Comparison of ENCODE assay signal across 15 cellular contexts in the genomic region with DNA sequence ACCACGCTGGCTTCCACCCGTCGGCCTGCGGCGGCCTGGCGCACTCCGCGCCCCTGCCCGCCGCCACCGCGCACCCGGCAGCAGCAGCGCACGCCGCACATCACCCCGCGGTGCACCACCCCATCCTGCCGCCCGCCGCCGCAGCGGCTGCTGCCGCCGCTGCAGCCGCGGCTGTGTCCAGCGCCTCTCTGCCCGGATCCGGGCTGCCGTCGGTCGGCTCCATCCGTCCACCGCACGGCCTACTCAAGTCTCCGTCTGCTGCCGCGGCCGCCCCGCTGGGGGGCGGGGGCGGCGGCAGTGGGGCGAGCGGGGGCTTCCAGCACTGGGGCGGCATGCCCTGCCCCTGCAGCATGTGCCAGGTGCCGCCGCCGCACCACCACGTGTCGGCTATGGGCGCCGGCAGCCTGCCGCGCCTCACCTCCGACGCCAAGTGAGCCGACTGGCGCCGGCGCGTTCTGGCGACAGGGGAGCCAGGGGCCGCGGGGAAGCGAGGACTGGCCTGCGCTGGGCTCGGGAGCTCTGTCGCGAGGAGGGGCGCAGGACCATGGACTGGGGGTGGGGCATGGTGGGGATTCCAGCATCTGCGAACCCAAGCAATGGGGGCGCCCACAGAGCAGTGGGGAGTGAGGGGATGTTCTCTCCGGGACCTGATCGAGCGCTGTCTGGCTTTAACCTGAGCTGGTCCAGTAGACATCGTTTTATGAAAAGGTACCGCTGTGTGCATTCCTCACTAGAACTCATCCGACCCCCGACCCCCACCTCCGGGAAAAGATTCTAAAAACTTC. TPM values are rescaled to one million over a fixed set of nuclear protein-coding genes. Genes with fewer than 3 reads are reported as not detected.
DNase-seq lines count a peak whose midpoint lies in the region; ATAC-seq, FAIRE-seq and TF ChIP-seq lines count a peak whose summit lies in the region.
"Had no signal": no experiment of that assay in that cellular context is flagged by ENCODE, and none has a peak within 500 bp of the region (broad histone marks: within the 10 kb centered on the region; RNA-seq: fewer than 3 reads in every experiment).

No MANE protein-coding gene starts in this region.

- H3K9ac ChIP-seq in BLaER1 (no peak overlapping the region), neural progenitor cell (no peak overlapping the region)

- peaks cover 31% of the 10 kb centered on the region for H3F3A ChIP-seq in neural progenitor cell (ENCODE audit: low read depth)

- H2AFZ ChIP-seq in neural progenitor cell (replicated peaks): peak overlapping the region; percentile 37

- peak overlapping the region; percentile 38; the same call in 1 of the 2 replicates for H3K4me3 ChIP-seq in BLaER1
- no peak overlapping the region for H3K4me3 ChIP-seq in neural progenitor cell

- H3K4me1 ChIP-seq in BLaER1 (peaks cover 13% of the 10 kb centered on the region; the same call in 1 of the 2 replicates), neural progenitor cell (peaks cover 16% of the 10 kb centered on the region)

- in situ Hi-C loops in GM13976 (cut with MboI; ENCODE audit: low sequenced_read_pairs, unreplicated experiment): no loop called here

- CTCF ChIA-PET in activated naive CD4-positive, alpha-beta T cell treated with anti-CD3 and anti-CD28 coated beads, Interleukin-2, amount 10 ng/mL, durations not matched to agents 7 days and 5 days (lab: Charles Lee): no interaction called here

- no peak for FAIRE-seq in D721Med (lab: Jason Lieb, UNC)
- FAIRE-seq: GM19239 had no signal

- H4K20me1 ChIP-seq in BLaER1 (peaks cover 43% of the 10 kb centered on the region), neural progenitor cell (ENCODE audit: low read depth) (peaks cover 94% of the 10 kb centered on the region)

- H3K9me3 ChIP-seq in BLaER1: peaks cover 69% of the 10 kb centered on the region
- no peaks in the 10 kb centered on the region for H3K9me3 ChIP-seq in neural progenitor cell (ENCODE audit: low read depth)

- H3K79me2 ChIP-seq in neural progenitor cell (ENCODE audit: low read depth): no peaks in the 10 kb centered on the region

- H3K4me3 Mint-ChIP-seq in central memory CD8-positive, alpha-beta T cell: peak overlapping the region; percentile 46
- no peak overlapping the region for H3K4me3 Mint-ChIP-seq in neural progenitor cell
- H3K4me3 Mint-ChIP-seq in activated naive CD4-positive, alpha-beta T cell treated with anti-CD3 and anti-CD28 coated beads, Interleukin-2, amount 10 ng/mL, durations not matched to agents 7 days and 5 days: no peak overlapping the region

- no peak overlapping the region for H3K4me2 ChIP-seq in BLaER1
- peak overlapping the region; percentile 23 for H3K4me2 ChIP-seq in neural progenitor cell

- TF ChIP-seq CTCF in GM13976 (IDR thresholded peaks at IDR 0.05; ENCODE audit: borderline replicate concordance, control extremely low read depth, extremely low read depth, insufficient read depth, missing control alignments): no peak
- no peak for TF ChIP-seq CTCF in neural progenitor cell (IDR thresholded peaks at IDR 0.05)
- no peak for TF ChIP-seq CTCF in D721Med (IDR thresholded peaks at IDR 0.05; ENCODE audit: insufficient read depth, missing control alignments)

- H3K36me3 Mint-ChIP-seq in central memory CD8-positive, alpha-beta T cell (ENCODE audit: insufficient read depth): peaks cover 15% of the 10 kb centered on the region
- peaks cover 4% of the 10 kb centered on the region for H3K36me3 Mint-ChIP-seq in neural progenitor cell
- H3K36me3 Mint-ChIP-seq in activated naive CD4-positive, alpha-beta T cell treated with anti-CD3 and anti-CD28 coated beads, Interleukin-2, amount 10 ng/mL, durations not matched to agents 7 days and 5 days: peaks cover 6% of the 10 kb centered on the region

- no peak overlapping the region for H3K27ac Mint-ChIP-seq in central memory CD8-positive, alpha-beta T cell (ENCODE audit: low read depth)
- no peak overlapping the region for H3K27ac Mint-ChIP-seq in neural progenitor cell
- H3K27ac Mint-ChIP-seq in activated naive CD4-positive, alpha-beta T cell treated with anti-CD3 and anti-CD28 coated beads, Interleukin-2, amount 10 ng/mL, durations not matched to agents 7 days and 5 days: no peak overlapping the region
- H3K27ac Mint-ChIP-seq: nephron progenitor cell had no signal

- H3K36me3 ChIP-seq in BLaER1 (no peaks in the 10 kb centered on the region), neural progenitor cell (no peaks in the 10 kb centered on the region)

- H3K9me3 Mint-ChIP-seq in central memory CD8-positive, alpha-beta T cell: no peaks in the 10 kb centered on the region
- peaks cover 8% of the 10 kb centered on the region for H3K9me3 Mint-ChIP-seq in neural progenitor cell
- no peaks in the 10 kb centered on the region for H3K9me3 Mint-ChIP-seq in activated naive CD4-positive, alpha-beta T cell treated with anti-CD3 and anti-CD28 coated beads, Interleukin-2, amount 10 ng/mL, durations not matched to agents 7 days and 5 days
- H3K9me3 Mint-ChIP-seq: nephron progenitor cell had no signal

- ATAC-seq in central memory CD8-positive, alpha-beta T cell (replicated peaks; ENCODE audit: extremely low read depth, poor library complexity, severe bottlenecking): no peak
- ATAC-seq in GM19397 (IDR thresholded peaks at IDR 0.05; ENCODE audit: unreplicated experiment): no peak
- ATAC-seq: activated CD8-positive, alpha-beta T cell treated with anti-CD3 and anti-CD28 coated beads, Interleukin-2, amount 10 ng/mL, durations not matched to agents 7 days and 5 days had no signal

- H3K27ac ChIP-seq in BLaER1 (no peak overlapping the region), neural progenitor cell (no peak overlapping the region)

- DNase-seq in GM13976 (ENCODE audit: low spot score): peak; percentile 47
- no peak for DNase-seq in central memory CD8-positive, alpha-beta T cell (ENCODE audit: low spot score in 2 of 2)
- peak; percentile 62 for DNase-seq in neural progenitor cell (ENCODE audit: low spot score)
- DNase-seq in D721Med (ENCODE audit: insufficient read length, low spot score): no peak
- DNase-seq in activated naive CD4-positive, alpha-beta T cell treated with anti-CD3 and anti-CD28 coated beads, Interleukin-2, amount 10 ng/mL, durations not matched to agents 7 days and 5 days: no peak
- DNase-seq: activated CD8-positive, alpha-beta T cell treated with anti-CD3 and anti-CD28 coated beads, Interleukin-2, amount 10 ng/mL, durations not matched to agents 7 days and 5 days; mammary epithelial cell; NCI-H2081; NCI-H69; nephron progenitor cell had no signal

- H3K27me3 Mint-ChIP-seq in central memory CD8-positive, alpha-beta T cell: peaks cover 89% of the 10 kb centered on the region
- peaks cover 75% of the 10 kb centered on the region for H3K27me3 Mint-ChIP-seq in neural progenitor cell (ENCODE audit: insufficient read depth, low read depth)
- H3K27me3 Mint-ChIP-seq in activated naive CD4-positive, alpha-beta T cell treated with anti-CD3 and anti-CD28 coated beads, Interleukin-2, amount 10 ng/mL, durations not matched to agents 7 days and 5 days: peaks cover 100% of the 10 kb centered on the region

- H3K4me1 Mint-ChIP-seq in central memory CD8-positive, alpha-beta T cell: peaks cover 35% of the 10 kb centered on the region
- peaks cover 30% of the 10 kb centered on the region for H3K4me1 Mint-ChIP-seq in neural progenitor cell
- H3K4me1 Mint-ChIP-seq in activated naive CD4-positive, alpha-beta T cell treated with anti-CD3 and anti-CD28 coated beads, Interleukin-2, amount 10 ng/mL, durations not matched to agents 7 days and 5 days: peaks cover 34% of the 10 kb centered on the region

- peaks cover 100% of the 10 kb centered on the region for H3K27me3 ChIP-seq in BLaER1
- H3K27me3 ChIP-seq in neural progenitor cell: peaks cover 100% of the 10 kb centered on the region

RNA-seq across cellular contexts. Expression of a gene that starts 1.9 kb away (rescaled TPM):
- 0.15 TPM in 1 of 2 replicates, not detected in the other for total RNA-seq in neural progenitor cell (ENCODE audit: low replicate concordance)
- total RNA-seq: activated CD8-positive, alpha-beta T cell treated with anti-CD3 and anti-CD28 coated beads, Interleukin-2, amount 10 ng/mL, durations not matched to agents 7 days and 5 days; mammary epithelial cell; MCF 10A; renal cortical epithelial cell had no signal

RNA-seq across cellular contexts. Expression of a gene that starts 42.3 kb away (rescaled TPM):
- not detected in 2 replicates for total RNA-seq in neural progenitor cell (ENCODE audit: low replicate concordance)
- total RNA-seq: activated CD8-positive, alpha-beta T cell treated with anti-CD3 and anti-CD28 coated beads, Interleukin-2, amount 10 ng/mL, durations not matched to agents 7 days and 5 days; mammary epithelial cell; MCF 10A; renal cortical epithelial cell had no signal

Comparison
In these comparisons a context has a peak if more than half of its experiments do, and no peak if none do; other contexts are left out.
1. DNase-seq: peak in GM13976 (single experiment) and neural progenitor cell (single experiment); none in central memory CD8-positive, alpha-beta T cell (0 of 2), D721Med (single experiment) and activated naive CD4-positive, alpha-beta T cell treated with anti-CD3 and anti-CD28 coated beads, Interleukin-2, amount 10 ng/mL, durations not matched to agents 7 days and 5 days (single experiment).